Comparison of ENCODE assay signal across 1 cellular context in genomic region chr5:113082547-113082905, GRCh38.
TF ChIP-seq lines count a peak whose summit lies in the region.

No MANE protein-coding gene starts in this region.

TF ChIP-seq in SK-N-SH, 30 proteins besides CTCF, POLR2A, EP300 and RAD21:
- TF ChIP-seq ELF1 (IDR thresholded peaks at IDR 0.05) (no peak), MXI1 (IDR thresholded peaks at IDR 0.05; ENCODE audit: low read depth, low read length) (no peak)
TF ChIP-seq in SK-N-SH: peak in this region for 0.
